Comparison of ENCODE assay signal across 23 cellular contexts in the genomic region with DNA sequence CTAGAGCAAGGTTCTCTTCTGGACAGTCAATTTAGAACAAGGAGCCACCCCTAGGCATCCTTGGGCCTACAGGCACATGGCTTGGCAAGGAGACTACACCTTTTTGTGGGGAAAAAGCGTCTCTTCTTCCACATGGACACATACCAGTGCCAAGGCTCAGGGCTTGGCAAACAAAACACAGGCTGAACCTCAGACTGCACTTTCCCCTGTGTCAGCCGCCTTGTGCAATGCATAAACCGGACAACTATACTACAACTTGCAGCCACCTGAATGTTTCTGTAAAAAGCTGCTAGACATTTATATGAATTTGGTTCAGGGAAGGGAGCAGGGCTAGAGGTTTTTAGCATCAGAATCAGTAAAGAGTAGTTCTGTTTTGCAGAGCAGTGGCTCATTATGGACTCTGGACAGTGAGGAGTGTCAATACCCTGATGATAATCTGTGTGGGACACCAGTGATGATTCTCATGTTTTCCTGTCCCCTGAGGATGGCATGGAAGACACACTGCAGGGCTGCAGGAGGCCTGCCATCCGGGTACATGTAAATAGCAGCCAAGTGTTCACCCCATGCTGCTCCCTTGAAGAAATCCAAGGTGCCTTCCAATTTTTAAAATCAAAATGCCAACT.
A peak's percentile ranks its signal among the peaks of the same experiment; 100 is the strongest.
DNase-seq lines count a peak whose midpoint lies in the region; ATAC-seq, FAIRE-seq and TF ChIP-seq lines count a peak whose summit lies in the region.
"Had no signal": no experiment of that assay in that cellular context is flagged by ENCODE, and none has a peak within 500 bp of the region (broad histone marks: within the 10 kb centered on the region; RNA-seq: fewer than 3 reads in every experiment).

No MANE protein-coding gene starts in this region.

- H2AFZ ChIP-seq in HepG2 (ENCODE audit: low read length), result no peak overlapping the region

- H3K9me3 Mint-ChIP-seq in natural killer cell treated with Interleukin-12 subunit alpha and Interleukin-12 subunit beta and Interleukin-15 and Interleukin-18, amount 100 ng/mL, for 72 hours, result peaks cover 14% of the 10 kb centered on the region

- no peaks in the 10 kb centered on the region for H3K4me1 ChIP-seq in esophagus muscularis mucosa
- H3K4me1 ChIP-seq in HepG2 (ENCODE audit: insufficient read depth, low read length), result peaks cover 17% of the 10 kb centered on the region
- H3K4me1 ChIP-seq in right lobe of liver, result peaks cover 0 to 16% (median 4%) of the 10 kb centered on the region in 4 donors
- H3K4me1 ChIP-seq: BE2C, BLaER1 had no signal

- H3K9me3 ChIP-seq in esophagus muscularis mucosa (peaks cover 0 to 22% (median 4%) of the 10 kb centered on the region in 4 donors), HepG2 (ENCODE audit: low read length) (peaks cover 5% of the 10 kb centered on the region), right lobe of liver (peaks cover 0 to 3% (median 0%) of the 10 kb centered on the region in 4 donors)
- H3K9me3 ChIP-seq: BE2C had no signal

- TF ChIP-seq EP300 in esophagus muscularis mucosa (IDR thresholded peaks at IDR 0.05) (no peak), HepG2 (IDR thresholded peaks at IDR 0.05; ENCODE audit: low read depth in 2 of 2, low read length in 2 of 2) (no peak), HepG2 (CRISPR knock-in tag; IDR thresholded peaks at IDR 0.05; ENCODE audit: borderline replicate concordance) (no peak)

- BruUV-seq in HepG2 (replicated peaks; lab: Mats Ljungman, UMichigan), result no TSS peak

- H3K27ac Mint-ChIP-seq in natural killer cell treated with Interleukin-12 subunit alpha and Interleukin-12 subunit beta and Interleukin-15 and Interleukin-18, amount 100 ng/mL, for 72 hours, result no peak overlapping the region
- H3K27ac Mint-ChIP-seq: CD14-positive monocyte had no signal

- peaks cover 0 to 6% (median 0%) of the 10 kb centered on the region in 4 donors for H3K27me3 ChIP-seq in esophagus muscularis mucosa
- H3K27me3 ChIP-seq in HepG2 (ENCODE audit: control insufficient read depth in 1 of 2, insufficient read depth in 2 of 2, low read length in 2 of 2), result no peaks in the 10 kb centered on the region
- H3K27me3 ChIP-seq in right lobe of liver, result no peaks in the 10 kb centered on the region
- H3K27me3 ChIP-seq: BE2C, BLaER1 had no signal

- no peak overlapping the region for H3K4me3 Mint-ChIP-seq in natural killer cell treated with Interleukin-12 subunit alpha and Interleukin-12 subunit beta and Interleukin-15 and Interleukin-18, amount 100 ng/mL, for 72 hours
- H3K4me3 Mint-ChIP-seq: CD14-positive monocyte; CD4-positive, alpha-beta memory T cell; CD4-positive, CD25-positive, alpha-beta regulatory T cell; CD8-positive, alpha-beta memory T cell had no signal

- POLR2A ChIA-PET in HepG2 (lab: Yijun Ruan, JAX), result no interaction called here

- CTCF ChIA-PET in HepG2 (lab: Yijun Ruan, JAX; ENCODE audit: low intra/inter-chr PET ratio, low total read pairs), result no interaction called here

- no peak overlapping the region for H3K4me3 ChIP-seq in esophagus muscularis mucosa
- no peak overlapping the region for H3K4me3 ChIP-seq in HepG2 (replicated peaks in 1 of 3; ENCODE audit: insufficient read depth in 1 of 3, low read depth in 2 of 3, low read length in 3 of 3)
- no peak overlapping the region for H3K4me3 ChIP-seq in right lobe of liver
- H3K4me3 ChIP-seq: BLaER1 had no signal

- no peak for TF ChIP-seq CTCF in esophagus muscularis mucosa (IDR thresholded peaks at IDR 0.05)
- no peak for TF ChIP-seq CTCF in HepG2 (CRISPR knock-in tag; IDR thresholded peaks at IDR 0.05)
- no peak for TF ChIP-seq CTCF in right lobe of liver (IDR thresholded peaks at IDR 0.05)

- H3K36me3 ChIP-seq in esophagus muscularis mucosa, result no peaks in the 10 kb centered on the region
- no peaks in the 10 kb centered on the region for H3K36me3 ChIP-seq in HepG2 (replicated peaks in 1 of 2; ENCODE audit: control insufficient read depth in 1 of 2, insufficient read depth in 2 of 2, low read length in 2 of 2)
- H3K36me3 ChIP-seq in right lobe of liver, result no peaks in the 10 kb centered on the region
- H3K36me3 ChIP-seq: BE2C, BLaER1 had no signal

- FAIRE-seq in HepG2 (lab: Jason Lieb, UNC), result peak; percentile 32
- FAIRE-seq: A204.1, G401.6, GM12891, GM19239 had no signal

- TF ChIP-seq POLR2A in esophagus muscularis mucosa (IDR thresholded peaks at IDR 0.05; ENCODE audit: low read depth) (no peak), HepG2 (IDR thresholded peaks at IDR 0.05; ENCODE audit: insufficient read depth in 1 of 2, low read depth in 2 of 2, low read length in 2 of 2) (no peak), right lobe of liver (IDR thresholded peaks at IDR 0.05) (no peak)

- H3K9ac ChIP-seq in HepG2 (ENCODE audit: insufficient read depth, low read depth, low read length), result no peak overlapping the region
- H3K9ac ChIP-seq: BLaER1 had no signal

- TF ChIP-seq RAD21 in HepG2 (CRISPR knock-in tag; IDR thresholded peaks at IDR 0.05), result no peak

- H3K4me1 Mint-ChIP-seq in natural killer cell treated with Interleukin-12 subunit alpha and Interleukin-12 subunit beta and Interleukin-15 and Interleukin-18, amount 100 ng/mL, for 72 hours (ENCODE audit: low read depth in 2 of 2), result peaks cover 0 to 3% of the 10 kb centered on the region in 2 donors
- H3K4me1 Mint-ChIP-seq: CD14-positive monocyte; CD8-positive, alpha-beta memory T cell had no signal

- 94% methylated on average over 3 of the region's 4 CpGs for WGBS in esophagus muscularis mucosa
- WGBS in HepG2 (ENCODE audit: low lambda C conversion rate), result 0% methylated on average over 3 of the region's 4 CpGs
- WGBS in right lobe of liver (ENCODE audit: insufficient coverage, low coverage, low lambda C conversion rate, missing lambda C conversion rate), result 21% methylated on average over 3 of the region's 4 CpGs

- in situ Hi-C loops in HepG2 (cut with HindIII; ENCODE audit: extremely low pct_ligation_motif_present, low pct_unique_long_range_greater_than_20kb), result no loop called here

- ATAC-seq in HepG2, result peak; percentile 98
- ATAC-seq in right lobe of liver, result peak; percentile 97 to 99 (median 98)
- no peak for ATAC-seq in GM21390 (IDR thresholded peaks at IDR 0.05; ENCODE audit: unreplicated experiment)
- no peak for ATAC-seq in natural killer cell treated with Interleukin-12 subunit alpha and Interleukin-12 subunit beta and Interleukin-15 and Interleukin-18, amount 100 ng/mL, for 72 hours

- DNase-seq in SK-N-DZ (ENCODE audit: low spot score) (peak; percentile 43), esophagus muscularis mucosa (ENCODE audit: extremely low spot score) (peak; percentile 60), HepG2 (ENCODE audit: low spot score) (no peak), right lobe of liver (peak; percentile 38 to 85 (median 76)), DMS 273 (lab: John Stamatoyannopoulos, UW; ENCODE audit: unreplicated experiment) (no peak)
- no peak for DNase-seq in natural killer cell treated with Interleukin-12 subunit alpha and Interleukin-12 subunit beta and Interleukin-15 and Interleukin-18, amount 100 ng/mL, for 72 hours (ENCODE audit: low spot score)
- DNase-seq: 8988T; ACHN; BE2C; C1 segment of cervical spinal cord; CD4-positive, alpha-beta memory T cell; CD4-positive, CD25-positive, alpha-beta regulatory T cell; CD8-positive, alpha-beta memory T cell; COR-L47; DMS79 treated with DMSO at 0.1 percent for 48 hours; GF-D8 had no signal

- peaks cover 0 to 4% of the 10 kb centered on the region in 2 donors for H3K27me3 Mint-ChIP-seq in natural killer cell treated with Interleukin-12 subunit alpha and Interleukin-12 subunit beta and Interleukin-15 and Interleukin-18, amount 100 ng/mL, for 72 hours
- H3K27me3 Mint-ChIP-seq: CD4-positive, CD25-positive, alpha-beta regulatory T cell had no signal

- intact Hi-C loops in esophagus muscularis mucosa (cut with DNase I) (no loop called here), HepG2 (cut with micrococcal nuclease; ENCODE audit: unreplicated experiment) (no loop called here), right lobe of liver (cut with DNase I) (no loop called here)

- peaks cover 13% of the 10 kb centered on the region for H3K36me3 Mint-ChIP-seq in natural killer cell treated with Interleukin-12 subunit alpha and Interleukin-12 subunit beta and Interleukin-15 and Interleukin-18, amount 100 ng/mL, for 72 hours
- H3K36me3 Mint-ChIP-seq: CD14-positive monocyte had no signal

- H4K20me1 ChIP-seq in HepG2 (ENCODE audit: insufficient read depth, low read length), result no peaks in the 10 kb centered on the region
- H4K20me1 ChIP-seq: BLaER1 had no signal

- H3K27ac ChIP-seq in esophagus muscularis mucosa (replicated peaks in 1 of 4) (no peak overlapping the region), HepG2 (ENCODE audit: extremely low read length, insufficient read depth, low read length) (no peak overlapping the region), right lobe of liver (peak overlapping the region in 1 of 3 donors; percentile 45)
- H3K27ac ChIP-seq: BLaER1 had no signal

- H3K4me2 ChIP-seq in HepG2 (ENCODE audit: low read depth, low read length), result 0 out of 2 replicates have a peak overlapping the region, but pooled peaks have one; percentile 4
- H3K4me2 ChIP-seq: BLaER1 had no signal

- H3K79me2 ChIP-seq in HepG2 (ENCODE audit: insufficient read depth, low read length), result no peaks in the 10 kb centered on the region

TF ChIP-seq in HepG2, 621 proteins besides CTCF, POLR2A, EP300 and RAD21 (continues in another document):
- TF ChIP-seq CEBPB (IDR thresholded peaks at IDR 0.05; ENCODE audit: borderline replicate concordance, low read depth, low read length), result peak; percentile 60; the same call in 1 of the 2 replicates
- no peak for TF ChIP-seq STAG1 (CRISPR knock-in tag; IDR thresholded peaks at IDR 0.05)
- peak; percentile 33; the same call in 1 of the 2 replicates for TF ChIP-seq HNF4G (IDR thresholded peaks at IDR 0.05; ENCODE audit: borderline replicate concordance, low read depth, low read length)
- no peak for TF ChIP-seq HNF4G (CRISPR knock-in tag; IDR thresholded peaks at IDR 0.05; ENCODE audit: borderline replicate concordance, low read depth)

Comparison
In these comparisons a context has a peak if more than half of its experiments do, and no peak if none do; other contexts are left out.
1. DNase-seq: peak in SK-N-DZ (single experiment), esophagus muscularis mucosa (single experiment) and right lobe of liver (3 of 3); none in HepG2 (single experiment), DMS 273 (single experiment) and natural killer cell treated with Interleukin-12 subunit alpha and Interleukin-12 subunit beta and Interleukin-15 and Interleukin-18, amount 100 ng/mL, for 72 hours (single experiment).
2. ATAC-seq: peak in HepG2 (single experiment) and right lobe of liver (4 of 4); none in GM21390 (single experiment) and natural killer cell treated with Interleukin-12 subunit alpha and Interleukin-12 subunit beta and Interleukin-15 and Interleukin-18, amount 100 ng/mL, for 72 hours (0 of 2).